25 cellular contexts compared by ENCODE assay signal in the genomic region with DNA sequence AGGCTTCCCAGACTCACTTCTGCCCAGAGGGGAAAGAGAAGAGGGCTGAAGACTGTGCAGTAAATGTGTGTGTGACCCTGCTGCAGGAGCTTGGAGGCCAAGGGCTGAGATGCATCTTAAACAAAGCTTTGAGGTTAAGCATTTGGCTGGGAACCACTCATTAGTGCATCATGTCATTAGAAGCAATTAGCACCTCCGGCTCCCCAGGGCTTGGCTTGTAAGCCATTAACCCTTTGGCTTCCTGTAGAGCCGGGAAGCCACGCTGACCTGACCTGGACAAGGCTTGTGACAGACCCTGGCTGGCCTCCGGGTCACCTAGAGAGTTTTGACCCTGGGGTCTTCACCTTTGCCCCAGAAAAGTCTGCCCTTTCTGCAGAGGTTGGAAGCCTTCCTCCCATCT.
"Had no signal": no experiment of that assay in that cellular context is flagged by ENCODE, and none has a peak within 500 bp of the region (broad histone marks: within the 10 kb centered on the region; RNA-seq: fewer than 3 reads in every experiment).

No MANE protein-coding gene starts in this region.

- H3K9me3 ChIP-seq: ascending aorta, body of pancreas had no signal

- H2AFZ ChIP-seq: PC-9 had no signal

- H3K4me2 ChIP-seq: PC-9 had no signal

- ATAC-seq: activated naive CD4-positive, alpha-beta T cell treated with anti-CD3 and anti-CD28 coated beads, Interleukin-2, amount 50 U/mL, for 72 hours; activated naive CD8-positive, alpha-beta T cell treated with anti-CD3 and anti-CD28 coated beads, Interleukin-2, amount 50 U/mL, for 24 hours; activated T-cell treated with anti-CD3 and anti-CD28 coated beads, Interleukin-2, amount 50 U/mL, for 4 hours; body of pancreas; WTC11 had no signal

- DNase-seq: activated CD4-positive, alpha-beta memory T cell treated with anti-CD3 and anti-CD28 coated beads for 36 hours; activated CD4-positive, alpha-beta T cell treated with anti-CD3 and anti-CD28 coated beads for 48 hours; activated CD4-positive, CD25-positive, alpha-beta regulatory T cell treated with anti-CD3 and anti-CD28 coated beads, Interleukin-2, amount 50 U/mL, for 72 hours; activated CD8-positive, alpha-beta memory T cell treated with anti-CD3 and anti-CD28 coated beads for 24 hours; activated effector memory CD4-positive, alpha-beta T cell treated with anti-CD3 and anti-CD28 coated beads, Interleukin-2, amount 50 U/mL, for 16 hours; activated naive CD4-positive, alpha-beta T cell treated with Interleukin-2 at 50 U/mL for 16 hours; activated naive CD8-positive, alpha-beta T cell treated with anti-CD3 and anti-CD28 coated beads, Interleukin-2, amount 50 U/mL, for 24 hours; activated T-cell treated with anti-CD3 and anti-CD28 coated beads, Interleukin-2, amount 50 U/mL, for 4 hours; amniotic stem cell; body of pancreas; central memory CD4-positive, alpha-beta T cell; IMR-90; Kasumi-1; KBM-7; NCI-H1436; NCI-H1694 treated with DMSO at 0.1 percent for 48 hours; NCI-H2171; NCI-H2227 treated with DMSO at 0.1 percent for 48 hours; NCI-H526; NCI-H82; PC-9; SHP77 treated with DMSO at 0.1 percent for 48 hours had no signal

- H3K36me3 ChIP-seq: ascending aorta had no signal

- H3K4me1 ChIP-seq: ascending aorta, body of pancreas had no signal

- H3K27me3 ChIP-seq: ascending aorta, body of pancreas had no signal

- H3K4me3 ChIP-seq: ascending aorta, body of pancreas, PC-9 had no signal

- H3K27ac ChIP-seq: ascending aorta, body of pancreas, PC-9 had no signal
